In genomic region chr2:37181726-37182684, GRCh38 we compare ENCODE assay signal across 21 cellular contexts. TPM values are rescaled to one million over a fixed set of nuclear protein-coding genes. Genes with fewer than 3 reads are reported as not detected.
DNase-seq lines count a peak whose midpoint lies in the region; ATAC-seq and TF ChIP-seq lines count a peak whose summit lies in the region.
"Had no signal": no experiment of that assay in that cellular context is flagged by ENCODE, and none has a peak within 500 bp of the region (broad histone marks: within the 10 kb centered on the region; RNA-seq: fewer than 3 reads in every experiment).

No MANE protein-coding gene starts in this region.

- no peak for TF ChIP-seq CTCF in GM23338 (conservative IDR thresholded peaks at IDR 0.05; ENCODE audit: low read depth in 2 of 2)
- TF ChIP-seq CTCF in Panc1 (IDR thresholded peaks at IDR 0.05), result no peak
- TF ChIP-seq CTCF in retinal pigment epithelial cell (conservative IDR thresholded peaks at IDR 0.05; ENCODE audit: low read depth, low read length), result no peak
- no peak for TF ChIP-seq CTCF in prostate gland (IDR thresholded peaks at IDR 0.05)
- TF ChIP-seq CTCF in spleen (IDR thresholded peaks at IDR 0.05 in 8 of 11, conservative IDR thresholded peaks at IDR 0.05 in 3 of 11), result no peak

- POLR2A ChIA-PET in Panc1 (lab: Charles Lee), result no interaction called here

- H3K9me2 ChIP-seq in GM23338 (ENCODE audit: insufficient read depth), result no peaks in the 10 kb centered on the region

- in situ Hi-C loops in Panc1 (cut with HindIII; ENCODE audit: low pct_unique_long_range_greater_than_20kb, low sequenced_read_pairs), result no loop called here

- H3K9me3 Mint-ChIP-seq in GM23338, result no peaks in the 10 kb centered on the region
- H3K9me3 Mint-ChIP-seq: CD14-positive monocyte, immature natural killer cell, memory B cell had no signal

- ATAC-seq in GM23338, result peak; percentile 64
- peak; percentile 53; the same call in 1 of the 2 replicates for ATAC-seq in Panc1
- ATAC-seq: gastrocnemius medialis had no signal

- DNase-seq in GM23338 (ENCODE audit: low spot score), result no peak
- DNase-seq in Panc1 (ENCODE audit: low read depth, low spot score), result no peak
- peak; percentile 33 for DNase-seq in fibroblast of peridontal ligament (ENCODE audit: extremely low read depth)
- peak; percentile 84 for DNase-seq in retinal pigment epithelial cell (ENCODE audit: low read depth)
- no peak for DNase-seq in NCI-H748 treated with DMSO at 0.1 percent for 48 hours (lab: John Stamatoyannopoulos, UW)
- DNase-seq in prostate gland (ENCODE audit: low spot score), result no peak
- DNase-seq in spleen, result no peak
- DNase-seq: activated CD4-positive, alpha-beta T cell treated with anti-CD3 and anti-CD28 coated beads for 48 hours; activated naive CD4-positive, alpha-beta T cell treated with anti-CD3 and anti-CD28 coated beads, Interleukin-2, amount 50 U/mL, for 16 hours; DND-41; gastrocnemius medialis; immature natural killer cell; SHP77 treated with DMSO at 0.1 percent for 48 hours; small intestine; stimulated activated naive CD4-positive, alpha-beta T cell; T-helper 9 cell; transverse colon had no signal

- intact Hi-C loops in Panc1 (cut with micrococcal nuclease; ENCODE audit: unreplicated experiment), result no loop called here
- intact Hi-C loops in prostate gland (cut with DNase I), result no loop called here
- intact Hi-C loops in spleen (cut with DNase I; ENCODE audit: low total_unique reads), result no loop called here

- no peaks in the 10 kb centered on the region for H3K79me2 ChIP-seq in GM23338 (replicated peaks; ENCODE audit: insufficient read depth)

- H3K27ac ChIP-seq in GM23338 (ENCODE audit: low read depth), result peak overlapping the region; percentile 68
- H3K27ac ChIP-seq in Panc1 (ENCODE audit: low read length), result no peak overlapping the region
- no peak overlapping the region for H3K27ac ChIP-seq in prostate gland
- H3K27ac ChIP-seq in spleen, result no peak overlapping the region
- H3K27ac ChIP-seq: gastrocnemius medialis, neutrophil, transverse colon had no signal

- H3K36me3 Mint-ChIP-seq in GM23338 (ENCODE audit: low read depth), result no peaks in the 10 kb centered on the region
- H3K36me3 Mint-ChIP-seq: CD14-positive monocyte, immature natural killer cell, memory B cell had no signal

- peak overlapping the region; percentile 84 for H3K27ac Mint-ChIP-seq in GM23338
- H3K27ac Mint-ChIP-seq: CD14-positive monocyte, immature natural killer cell, memory B cell had no signal

- CTCF ChIA-PET in Panc1 (lab: Charles Lee), result no interaction called here

- 73% methylated on average over 17 of the region's 17 CpGs for WGBS in prostate gland
- WGBS in spleen, 5 donors, result 78 to 89% (median 85%) methylated on average over 17 of the region's 17 CpGs

- H3F3A ChIP-seq in GM23338 (replicated peaks; ENCODE audit: low read depth), result peaks cover 5% of the 10 kb centered on the region; the same call in 1 of the 2 replicates

- peaks cover 16% of the 10 kb centered on the region for H3K4me1 ChIP-seq in GM23338 (ENCODE audit: insufficient read depth)
- no peaks in the 10 kb centered on the region for H3K4me1 ChIP-seq in Panc1 (ENCODE audit: control insufficient read depth, insufficient read depth, low read length)
- no peaks in the 10 kb centered on the region for H3K4me1 ChIP-seq in prostate gland (replicated peaks)
- H3K4me1 ChIP-seq in spleen, result no peaks in the 10 kb centered on the region
- H3K4me1 ChIP-seq: gastrocnemius medialis, transverse colon had no signal

- H3K36me3 ChIP-seq in GM23338 (ENCODE audit: insufficient read depth) (no peaks in the 10 kb centered on the region), Panc1 (ENCODE audit: control insufficient read depth, insufficient read depth, low read length) (no peaks in the 10 kb centered on the region), prostate gland (no peaks in the 10 kb centered on the region), spleen (no peaks in the 10 kb centered on the region)
- H3K36me3 ChIP-seq: gastrocnemius medialis, HAP-1, neutrophil, transverse colon had no signal

- H3K4me3 ChIP-seq in GM23338 (no peak overlapping the region), Panc1 (ENCODE audit: low read depth in 2 of 2, low read length in 2 of 2) (no peak overlapping the region), retinal pigment epithelial cell (ENCODE audit: low read length) (no peak overlapping the region), prostate gland (no peak overlapping the region), spleen (no peak overlapping the region)
- H3K4me3 ChIP-seq: gastrocnemius medialis, HAP-1, transverse colon had no signal

- peak overlapping the region; percentile 3 for H2AFZ ChIP-seq in GM23338

- H3K4me1 Mint-ChIP-seq in GM23338, result peaks cover 25% of the 10 kb centered on the region
- H3K4me1 Mint-ChIP-seq: CD14-positive monocyte, immature natural killer cell, memory B cell had no signal

- no peaks in the 10 kb centered on the region for H4K20me1 ChIP-seq in GM23338 (replicated peaks; ENCODE audit: insufficient read depth)

- no peak for TF ChIP-seq POLR2A in prostate gland (IDR thresholded peaks at IDR 0.05)
- no peak for TF ChIP-seq POLR2A in spleen (IDR thresholded peaks at IDR 0.05)

- H3K27me3 Mint-ChIP-seq in GM23338 (ENCODE audit: insufficient read depth, low read depth, poor library complexity), result peaks cover 4% of the 10 kb centered on the region

- no peak overlapping the region for H3K4me2 ChIP-seq in GM23338

- H3K9me3 ChIP-seq in Panc1 (ENCODE audit: control insufficient read depth, insufficient read depth, low read depth, low read length) (no peaks in the 10 kb centered on the region), prostate gland (no peaks in the 10 kb centered on the region), spleen (no peaks in the 10 kb centered on the region)
- H3K9me3 ChIP-seq: gastrocnemius medialis, HAP-1, neutrophil, transverse colon had no signal

- BruUV-seq in Panc1 (replicated peaks; lab: Mats Ljungman, UMichigan), result no TSS peak

- H3K27me3 ChIP-seq in GM23338 (ENCODE audit: insufficient read depth), result no peaks in the 10 kb centered on the region
- H3K27me3 ChIP-seq in Panc1 (ENCODE audit: control insufficient read depth, insufficient read depth, low read length), result no peaks in the 10 kb centered on the region
- no peaks in the 10 kb centered on the region for H3K27me3 ChIP-seq in prostate gland (replicated peaks; ENCODE audit: insufficient read depth)
- no peaks in the 10 kb centered on the region for H3K27me3 ChIP-seq in spleen (replicated peaks in 1 of 7)
- H3K27me3 ChIP-seq: gastrocnemius medialis, transverse colon had no signal

- H3K4me3 Mint-ChIP-seq in GM23338, result no peak overlapping the region; the same call in 2 of the 3 replicates
- H3K4me3 Mint-ChIP-seq: CD14-positive monocyte, immature natural killer cell, memory B cell had no signal

TF ChIP-seq in GM23338, 12 proteins besides CTCF, POLR2A, EP300 and RAD21 (continues in another document):
- TF ChIP-seq NANOG (IDR thresholded peaks at IDR 0.05; ENCODE audit: borderline replicate concordance) (no peak), EZH2phosphoT487 (IDR thresholded peaks at IDR 0.05; ENCODE audit: unreplicated experiment) (no peak), STAT1 (IDR thresholded peaks at IDR 0.05; ENCODE audit: unreplicated experiment) (no peak)

RNA-seq across cellular contexts. Expression of gene SULT6B1, which starts 6.5 kb away (rescaled TPM):
- not detected in 2 replicates for total RNA-seq in GM23338 (2014; rRNA removed; shearing (Covaris generic))
- polyA plus RNA-seq in GM23338 (2016; fragmentation: Nextera tagmentation; extraction: Ambion mirVana) (not detected in 2 replicates), spleen (not detected)
- total RNA-seq in Panc1 (2021; ENCODE audit: unreplicated experiment) (not detected), prostate gland (not detected), spleen (not detected)
- polyA plus RNA-seq in Panc1 (2012; ENCODE audit: insufficient read length), result not detected
- total RNA-seq: gastrocnemius medialis, transverse colon had no signal
- polyA plus RNA-seq: CD14-positive monocyte, immature natural killer cell, small intestine had no signal

RNA-seq across cellular contexts. Expression of gene CEBPZOS, which starts 14.3 kb away (rescaled TPM):
- 78.4 and 83.6 TPM in 2 replicates for total RNA-seq in GM23338 (2014; rRNA removed; shearing (Covaris generic))
- polyA plus RNA-seq in GM23338 (2016; fragmentation: Nextera tagmentation; extraction: Ambion mirVana), result 176 and 191 TPM in 2 replicates
- total RNA-seq in Panc1 (2021; ENCODE audit: unreplicated experiment), result 49.3 TPM
- polyA plus RNA-seq in Panc1 (2012; ENCODE audit: insufficient read length), result 18.5 TPM
- total RNA-seq in prostate gland, result 10 to 100 TPM; 24.3 to 45.2 TPM
- 10 to 100 TPM; 18.6 to 35.4 (median 28.5) TPM for total RNA-seq in spleen
- polyA plus RNA-seq in spleen, result 10 to 100 TPM; 25.4 to 39.8 (median 27.0) TPM

RNA-seq across cellular contexts. Expression of gene EIF2AK2, which starts 25.2 kb away (rescaled TPM):
- total RNA-seq in GM23338 (2014; rRNA removed; shearing (Covaris generic)), result 35.5 and 37.6 TPM in 2 replicates
- polyA plus RNA-seq in GM23338 (2016; fragmentation: Nextera tagmentation; extraction: Ambion mirVana) (23.9 and 33.8 TPM in 2 replicates), spleen (1 to 10 TPM; 4.0 to 8.0 (median 4.5) TPM)
- total RNA-seq in Panc1 (2021; ENCODE audit: unreplicated experiment) (44.3 TPM), prostate gland (10 to 100 TPM; 20.8 to 32.1 TPM), spleen (10 to 100 TPM; 30.6 to 48.2 (median 38.2) TPM)
- 10.1 TPM for polyA plus RNA-seq in Panc1 (2012; ENCODE audit: insufficient read length)

RNA-seq across cellular contexts. Expression of gene CEBPZ, which starts 49.4 kb away (rescaled TPM):
- 133 and 135 TPM in 2 replicates for total RNA-seq in GM23338 (2014; rRNA removed; shearing (Covaris generic))
- 173 and 185 TPM in 2 replicates for polyA plus RNA-seq in GM23338 (2016; fragmentation: Nextera tagmentation; extraction: Ambion mirVana)
- 63.8 TPM for total RNA-seq in Panc1 (2021; ENCODE audit: unreplicated experiment)
- polyA plus RNA-seq in Panc1 (2012; ENCODE audit: insufficient read length), result 24.3 TPM
- 10 to 100 TPM; 27.5 to 35.4 TPM for total RNA-seq in prostate gland
- 10 to 100 TPM; 34.8 to 54.0 (median 43.9) TPM for total RNA-seq in spleen
- polyA plus RNA-seq in spleen, result 10 to 100 TPM; 50.4 to 54.8 (median 54.2) TPM

RNA-seq across cellular contexts. Expression of gene NDUFAF7, which starts 49.5 kb away (rescaled TPM):
- total RNA-seq in GM23338 (2014; rRNA removed; shearing (Covaris generic)), result 47.4 and 52.8 TPM in 2 replicates
- polyA plus RNA-seq in GM23338 (2016; fragmentation: Nextera tagmentation; extraction: Ambion mirVana) (44.3 and 58.2 TPM in 2 replicates), spleen (10 to 100 TPM; 11.4 to 19.4 (median 11.6) TPM)
- total RNA-seq in Panc1 (2021; ENCODE audit: unreplicated experiment) (17.7 TPM), prostate gland (10 to 100 TPM; 12.8 to 25.7 TPM), spleen (10 to 100 TPM; 14.3 to 27.2 (median 23.0) TPM)
- polyA plus RNA-seq in Panc1 (2012; ENCODE audit: insufficient read length), result 12.8 TPM

Comparison
In these comparisons a context has a peak if more than half of its experiments do, and no peak if none do; other contexts are left out.
1. DNase-seq: peak in fibroblast of peridontal ligament (single experiment) and retinal pigment epithelial cell (single experiment); none in GM23338 (single experiment), Panc1 (single experiment), NCI-H748 treated with DMSO at 0.1 percent for 48 hours (single experiment), prostate gland (single experiment) and spleen (single experiment).